In the genomic region with DNA sequence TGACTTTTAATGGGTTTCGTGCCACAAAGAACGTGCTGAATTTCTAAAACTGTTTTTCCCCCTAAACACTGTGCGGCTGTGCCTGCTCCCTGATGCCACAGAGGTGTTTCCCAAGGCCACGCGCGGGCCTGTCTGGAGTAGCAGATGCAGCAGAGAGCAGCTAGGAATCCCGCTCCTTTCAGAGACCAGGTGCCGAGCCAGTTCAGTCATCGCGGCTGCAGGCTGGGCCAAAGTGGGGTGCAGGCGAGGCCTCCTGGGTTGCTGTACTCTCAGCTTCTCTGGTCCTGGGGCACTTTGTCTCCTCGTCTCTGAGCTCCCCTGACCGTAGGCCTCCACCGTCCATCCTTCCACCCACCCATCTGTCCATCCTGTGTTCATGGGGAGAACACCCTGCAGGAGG, we compare ENCODE assay signal across 29 cellular contexts.
"Had no signal": no experiment of that assay in that cellular context is flagged by ENCODE, and none has a peak within 500 bp of the region (broad histone marks: within the 10 kb centered on the region; RNA-seq: fewer than 3 reads in every experiment).

No MANE protein-coding gene starts in this region.

- H3K9me3 ChIP-seq: heart left ventricle, left ventricle myocardium inferior, ovary, prostate gland, stomach, testis, thyroid gland, transverse colon, upper lobe of right lung had no signal

- H3K27ac ChIP-seq: heart left ventricle, left ventricle myocardium inferior, neural progenitor cell, ovary, prostate gland, skin epidermis, stomach, testis, thyroid gland, transverse colon, upper lobe of right lung had no signal

- ATAC-seq: heart left ventricle; natural killer cell; sciatic nerve; stimulated activated naive B cell treated with anti-CD40 and anti-IgM and Interleukin-4, amounts not matched to agents 10 μg/mL and 1 μg/mL and 100 μg/mL, for 72 hours; stimulated activated naive CD8-positive, alpha-beta T cell treated with anti-CD3 and anti-CD28 coated beads, Interleukin-15, Interleukin-2, amounts not matched to agents 100 U/mL and 50 U/mL, for 24 hours; upper lobe of right lung had no signal

- H3K27me3 ChIP-seq: heart left ventricle, neural progenitor cell, ovary, stomach, testis, thyroid gland, transverse colon, upper lobe of right lung had no signal

- H3K4me3 ChIP-seq: heart left ventricle, left ventricle myocardium inferior, lung, neural progenitor cell, ovary, prostate gland, skin epidermis, stomach, testis, thyroid gland, transverse colon, upper lobe of right lung had no signal

- H3K36me3 Mint-ChIP-seq: natural killer cell had no signal

- H3K4me1 ChIP-seq: neural progenitor cell, prostate gland, stomach, testis, thyroid gland, transverse colon, upper lobe of right lung had no signal

- H3K4me3 Mint-ChIP-seq: immature natural killer cell; mesothelial cell of epicardium; naive B cell; natural killer cell; nephron progenitor cell; neural progenitor cell; stimulated activated naive B cell treated with anti-CD40 and anti-IgM and Interleukin-4, amounts not matched to agents 10 μg/mL and 1 μg/mL and 100 μg/mL, for 72 hours had no signal

- H3K36me3 ChIP-seq: ovary, prostate gland had no signal

- H3K27me3 Mint-ChIP-seq: naive B cell; stimulated activated naive B cell treated with anti-CD40 and anti-IgM and Interleukin-4, amounts not matched to agents 10 μg/mL and 1 μg/mL and 100 μg/mL, for 72 hours had no signal

- H3K27ac Mint-ChIP-seq: mesothelial cell of epicardium; natural killer cell; nephron progenitor cell; neural progenitor cell; stimulated activated naive B cell treated with anti-CD40 and anti-IgM and Interleukin-4, amounts not matched to agents 10 μg/mL and 1 μg/mL and 100 μg/mL, for 72 hours had no signal

- H3K9me3 Mint-ChIP-seq: immature natural killer cell; mesothelial cell of epicardium; naive B cell; natural killer cell; neural progenitor cell; stimulated activated naive B cell treated with anti-CD40 and anti-IgM and Interleukin-4, amounts not matched to agents 10 μg/mL and 1 μg/mL and 100 μg/mL, for 72 hours had no signal

- H3K4me1 Mint-ChIP-seq: mesothelial cell of epicardium had no signal

- DNase-seq: heart left ventricle; hypothalamus; immature natural killer cell; kidney; left ventricle myocardium inferior; mesendoderm; naive B cell; natural killer cell; nephron progenitor cell; ovary; retina; right cardiac atrium; stimulated activated CD4-positive, alpha-beta T cell treated with anti-CD3 and anti-CD28 coated beads, Interleukin-12 subunit alpha, Interleukin-12 subunit beta, amount 100 ng/mL, for 4 hours; stimulated activated CD4-positive, alpha-beta T cell treated with anti-CD3 and anti-CD28 coated beads, Interleukin-15, amount 100 ng/mL, for 24 hours; stimulated activated CD4-positive, alpha-beta T cell treated with anti-CD3 and anti-CD28 coated beads, Interleukin-2, amount 100 ng/mL, for 24 hours; stimulated activated CD4-positive, alpha-beta T cell treated with anti-CD3 and anti-CD28 coated beads, Interleukin-4, amount 100 ng/mL, for 1 hour; stimulated activated naive B cell treated with anti-CD40 and anti-IgM and Interleukin-4, amounts not matched to agents 10 μg/mL and 1 μg/mL and 100 μg/mL, for 72 hours; stimulated activated naive CD8-positive, alpha-beta T cell treated with anti-CD3 and anti-CD28 coated beads, Interleukin-15, Interleukin-2, amounts not matched to agents 100 U/mL and 50 U/mL, for 24 hours; stomach; testis; thyroid gland; transverse colon; upper lobe of right lung had no signal
